ENCODE assay signal across 9 cellular contexts in genomic region chr17:41665566-41666335, GRCh38. TPM values are rescaled to one million over a fixed set of nuclear protein-coding genes. Genes with fewer than 3 reads are reported as not detected.
A peak's percentile ranks its signal among the peaks of the same experiment; 100 is the strongest.
DNase-seq lines count a peak whose midpoint lies in the region; ATAC-seq and TF ChIP-seq lines count a peak whose summit lies in the region.
"Had no signal": no experiment of that assay in that cellular context is flagged by ENCODE, and none has a peak within 500 bp of the region (broad histone marks: within the 10 kb centered on the region; RNA-seq: fewer than 3 reads in every experiment).

No MANE protein-coding gene starts in this region.

- H2AK9ac ChIP-seq in IMR-90 (replicated peaks; ENCODE audit: low read depth, low read length, poor library complexity) = peak overlapping the region; percentile 88

- no peaks in the 10 kb centered on the region for H3K9me3 Mint-ChIP-seq in Calu3 (ENCODE audit: low read depth, unreplicated experiment)

- peak overlapping the region; percentile 97 for H3K4ac ChIP-seq in IMR-90 (ENCODE audit: low read depth, low read length)

- TF ChIP-seq POLR2A in IMR-90 (IDR thresholded peaks at IDR 0.05; ENCODE audit: low read depth, low read length) (no peak), erythroblast (IDR thresholded peaks at IDR 0.05; ENCODE audit: low read length) (peak; percentile 62)

- H3K9me3 ChIP-seq in IMR-90 (ENCODE audit: control insufficient read depth, insufficient read depth, low read length) (no peaks in the 10 kb centered on the region), OCI-LY3 (ENCODE audit: insufficient read depth, low read length) (no peaks in the 10 kb centered on the region), mucosa of stomach (ENCODE audit: control insufficient read depth, low read length) (no peaks in the 10 kb centered on the region)

- H3K14ac ChIP-seq in IMR-90 (replicated peaks; ENCODE audit: low read depth, low read length) = peak overlapping the region; percentile 99

- H3K27me3 ChIP-seq in IMR-90 (ENCODE audit: control insufficient read depth, insufficient read depth, low read length) (no peaks in the 10 kb centered on the region), OCI-LY3 (ENCODE audit: low read depth, low read length) (peaks cover 10% of the 10 kb centered on the region; the same call in 1 of the 2 replicates), mucosa of stomach (ENCODE audit: control insufficient read depth, insufficient read depth, low read length) (no peaks in the 10 kb centered on the region)

- H3K4me1 ChIP-seq in IMR-90 (ENCODE audit: control insufficient read depth, insufficient read depth, low read length) = peaks cover 11% of the 10 kb centered on the region
- H3K4me1 ChIP-seq in OCI-LY3 (ENCODE audit: low read length) = peaks cover 49% of the 10 kb centered on the region
- peaks cover 50% of the 10 kb centered on the region for H3K4me1 ChIP-seq in mucosa of stomach (ENCODE audit: control insufficient read depth, insufficient read depth, low read length)

- CTCF ChIA-PET in Calu3 (lab: Charles Lee) = interaction anchor here (0.6 to 8.5 kb wide), 41 partner anchors 10 to 1046 kb away, joined by 3 to 226 read pairs (median 5); partner anchors contain the start of genes EIF1 and KRT17
- CTCF ChIA-PET in IMR-90 (lab: Yijun Ruan, JAX) = interaction anchor here (0.6 to 1.8 kb wide), 7 partner anchors 13 to 1046 kb away, joined by 3 to 12 read pairs (median 5); no protein-coding TSS in a partner anchor

- H3K56ac ChIP-seq in IMR-90 (ENCODE audit: extremely low read depth, insufficient read depth, low read length) = peak overlapping the region; percentile 67

- TF ChIP-seq CTCF in Calu3 (IDR thresholded peaks at IDR 0.05; ENCODE audit: unreplicated experiment) = peak; percentile 94
- TF ChIP-seq CTCF in IMR-90 (conservative IDR thresholded peaks at IDR 0.05; ENCODE audit: low read depth, low read length) = peak; percentile 94
- peak; percentile 82 for TF ChIP-seq CTCF in OCI-LY3 (IDR thresholded peaks at IDR 0.05; ENCODE audit: low read depth, low read length)

- peak overlapping the region; percentile 92 for H4K91ac ChIP-seq in IMR-90 (ENCODE audit: insufficient read depth, low read depth, low read length)

- H3K36me3 ChIP-seq in IMR-90 (ENCODE audit: control insufficient read depth, insufficient read depth, low read length) (no peaks in the 10 kb centered on the region), OCI-LY3 (replicated peaks; ENCODE audit: low read depth, low read length) (no peaks in the 10 kb centered on the region), mucosa of stomach (ENCODE audit: control insufficient read depth, insufficient read depth, low read length) (no peaks in the 10 kb centered on the region)

- H3K4me2 ChIP-seq in IMR-90 (ENCODE audit: low read depth, low read length) (peak overlapping the region; percentile 85), OCI-LY3 (ENCODE audit: low read length) (peak overlapping the region; percentile 84)

- no peaks in the 10 kb centered on the region for H4K20me1 ChIP-seq in IMR-90 (ENCODE audit: insufficient read depth, low read length)
- no peaks in the 10 kb centered on the region for H4K20me1 ChIP-seq in OCI-LY3 (ENCODE audit: insufficient read depth, low read length)

- peaks cover 65% of the 10 kb centered on the region for H3K4me1 Mint-ChIP-seq in Calu3 (ENCODE audit: low read depth, unreplicated experiment)

- H2AFZ ChIP-seq in IMR-90 (replicated peaks; ENCODE audit: low read length, poor library complexity) (peak overlapping the region; percentile 100), OCI-LY3 (ENCODE audit: low read depth, low read length) (peak overlapping the region; percentile 91)

- peaks cover 0 to 4% of the 10 kb centered on the region in 2 experiments; a peak in 1 of 4 replicates for H3K79me1 ChIP-seq in IMR-90 (ENCODE audit: low read depth in 1 of 2, low read length in 2 of 2)

- H4K5ac ChIP-seq in IMR-90 (ENCODE audit: low read depth, low read length) = peak overlapping the region; percentile 88

- POLR2A ChIA-PET in IMR-90 (lab: Charles Lee; ENCODE audit: unreplicated experiment) = no interaction called here

- peak overlapping the region; percentile 84 for H3K9ac ChIP-seq in IMR-90 (ENCODE audit: low read depth, low read length)
- H3K9ac ChIP-seq in OCI-LY3 (ENCODE audit: low read length) = peak overlapping the region; percentile 84
- peak overlapping the region; percentile 75 for H3K9ac ChIP-seq in mucosa of stomach (ENCODE audit: low read length)

- ATAC-seq in GM21526 (IDR thresholded peaks at IDR 0.05; ENCODE audit: low FRiP score, unreplicated experiment) = peak; percentile 63
- ATAC-seq in IMR-90 (ENCODE audit: low read depth) = peak; percentile 90

- H3K18ac ChIP-seq in IMR-90 (ENCODE audit: low read depth, low read length) = peak overlapping the region; percentile 89

- in situ Hi-C loops in IMR-90 (cut with MboI; ENCODE audit: low sequenced_read_pairs) = loop anchor here (10.0 to 25.0 kb wide), 2 partner anchors 1041 to 1303 kb away; partner anchors contain the start of gene GJD3

- peak overlapping the region; percentile 76 for H2AK5ac ChIP-seq in IMR-90 (ENCODE audit: low read depth, low read length)

- H4K8ac ChIP-seq in IMR-90 (ENCODE audit: low read depth in 2 of 2, low read length in 2 of 2) = peak overlapping the region; percentile 90 to 100

- BruUV-seq in Calu3 (replicated peaks; lab: Mats Ljungman, UMichigan) (no TSS peak), IMR-90 (replicated peaks; lab: Mats Ljungman, UMichigan) (no TSS peak)

- peak overlapping the region; percentile 89 for H2BK20ac ChIP-seq in IMR-90 (ENCODE audit: low read depth, low read length)

- H3K4me3 Mint-ChIP-seq in Calu3 (ENCODE audit: low read depth, unreplicated experiment) = peak overlapping the region; percentile 77

- peak overlapping the region; percentile 97 for H3K23ac ChIP-seq in IMR-90 (ENCODE audit: low read depth, low read length)

- H3K27ac Mint-ChIP-seq in Calu3 (ENCODE audit: unreplicated experiment) = peak overlapping the region; percentile 95

- no peaks in the 10 kb centered on the region for H3K79me2 ChIP-seq in OCI-LY3 (ENCODE audit: low read length)

- TF ChIP-seq RAD21 in IMR-90 (IDR thresholded peaks at IDR 0.05; ENCODE audit: low read length) = peak; percentile 29; the same call in 1 of the 2 replicates

- dilution Hi-C loops in IMR-90 (cut with HindIII; ENCODE audit: low sequenced_read_pairs, unreplicated experiment) = no loop called here

- peak overlapping the region; percentile 91 for H2BK120ac ChIP-seq in IMR-90 (ENCODE audit: low read depth, low read length)

- H3K36me3 Mint-ChIP-seq in Calu3 (ENCODE audit: insufficient read depth, unreplicated experiment) = peaks cover 29% of the 10 kb centered on the region

- DNase-seq in Calu3 = peak; percentile 99
- peak; percentile 74 for DNase-seq in IMR-90
- DNase-seq in activated T-cell treated with anti-CD3 and anti-CD28 coated beads for 4 hours = peak; percentile 82
- peak; percentile 91 to 94 for DNase-seq in erythroblast (lab: John Stamatoyannopoulos, UW)
- DNase-seq in stimulated activated CD8-positive, alpha-beta memory T cell treated with anti-CD3 and anti-CD28 coated beads, Interleukin-4, amount 100 ng/mL, for 48 hours = peak; percentile 94

- H3K4me3 ChIP-seq in IMR-90 (ENCODE audit: insufficient read depth, low read depth, low read length) = peak overlapping the region; percentile 40
- H3K4me3 ChIP-seq in OCI-LY3 (ENCODE audit: low read length) = peak overlapping the region; percentile 98
- peak overlapping the region; percentile 39 for H3K4me3 ChIP-seq in mucosa of stomach (ENCODE audit: low read length)

- H3K27ac ChIP-seq in IMR-90 (ENCODE audit: insufficient read depth, low read length) (peak overlapping the region; percentile 55), OCI-LY3 (ENCODE audit: low read length) (peak overlapping the region; percentile 99)

- intact Hi-C loops in Calu3 (cut with micrococcal nuclease; ENCODE audit: unreplicated experiment) = loop anchor here (1.0 to 10.0 kb wide), 5 partner anchors 251 to 862 kb away; no protein-coding TSS in a partner anchor
- intact Hi-C loops in IMR-90 (cut with micrococcal nuclease) = loop anchor here (1.0 to 2.0 kb wide), 3 partner anchors 756 to 1307 kb away; no protein-coding TSS in a partner anchor

- 12% methylated on average over 14 of the region's 40 CpGs; no CpG with 5 or more reads in 1 of the 2 experiments for WGBS in IMR-90 (ENCODE audit: extremely low coverage in 2 of 2, insufficient read length in 1 of 2), 2 experiments

- H2BK5ac ChIP-seq in IMR-90 (ENCODE audit: low read depth, low read length, poor library complexity, severe bottlenecking) = peak overlapping the region; percentile 64

- H2BK15ac ChIP-seq in IMR-90 (ENCODE audit: low read depth, low read length) = peak overlapping the region; percentile 86; the same call in 2 of the 3 replicates

- H3K27me3 Mint-ChIP-seq in Calu3 (ENCODE audit: unreplicated experiment) = no peaks in the 10 kb centered on the region

- H3K9me1 ChIP-seq in IMR-90 (ENCODE audit: insufficient read depth, low read length) = 0 out of 2 replicates have a peak, but pooled peaks cover 7% of the 10 kb centered on the region

TF ChIP-seq in IMR-90, 13 proteins besides CTCF, POLR2A, EP300 and RAD21 (continues in another document):
- TF ChIP-seq SMC3 (IDR thresholded peaks at IDR 0.05; ENCODE audit: low read depth, low read length) = peak; percentile 28; the same call in 1 of the 2 replicates
- no peak for TF ChIP-seq USF2 (IDR thresholded peaks at IDR 0.05; ENCODE audit: low read depth, low read length)

RNA-seq across cellular contexts. Expression of gene EIF1, which starts 22.9 kb away (rescaled TPM):
- total RNA-seq in Calu3 (2022) (807 and 937 TPM in 2 replicates), IMR-90 (2012; rRNA removed) (89.4 and 102 TPM in 2 replicates)
- 381 and 388 TPM in 2 replicates for polyA plus RNA-seq in IMR-90 (2012; rRNA removed)
- 195 and 266 TPM in 2 replicates for polyA plus RNA-seq in IMR-90 (2012; cell fraction: cytosol; rRNA removed)
- polyA plus RNA-seq in IMR-90 (2012; cell fraction: nucleus; rRNA removed; ENCODE audit: low replicate concordance) = 262 and 802 TPM in 2 replicates

RNA-seq across cellular contexts. Expression of gene KRT17, which starts 41.4 kb away (rescaled TPM):
- total RNA-seq in Calu3 (2022) (472 and 593 TPM in 2 replicates), IMR-90 (2012; rRNA removed) (2.5 TPM in 2 replicates)
- polyA plus RNA-seq in IMR-90 (2012; rRNA removed) = 4.6 and 5.3 TPM in 2 replicates
- 5.6 and 6.7 TPM in 2 replicates for polyA plus RNA-seq in IMR-90 (2012; cell fraction: cytosol; rRNA removed)
- polyA plus RNA-seq in IMR-90 (2012; cell fraction: nucleus; rRNA removed; ENCODE audit: low replicate concordance) = 1.6 and 2.2 TPM in 2 replicates
- total RNA-seq: subcutaneous adipose tissue had no signal

RNA-seq across cellular contexts. Expression of gene GAST, which starts 46.4 kb away (rescaled TPM):
- total RNA-seq in Calu3 (2022) (not detected in 2 replicates), IMR-90 (2012; rRNA removed) (not detected in 2 replicates)
- not detected in 2 replicates for polyA plus RNA-seq in IMR-90 (2012; rRNA removed)
- not detected in 2 replicates for polyA plus RNA-seq in IMR-90 (2012; cell fraction: cytosol; rRNA removed)
- polyA plus RNA-seq in IMR-90 (2012; cell fraction: nucleus; rRNA removed; ENCODE audit: low replicate concordance) = not detected in 2 replicates
- total RNA-seq: subcutaneous adipose tissue had no signal

RNA-seq across cellular contexts. Expression of gene KRT16, which starts 53.2 kb away (rescaled TPM):
- 3.8 and 4.2 TPM in 2 replicates for total RNA-seq in Calu3 (2022)
- total RNA-seq in IMR-90 (2012; rRNA removed) = not detected in 2 replicates
- not detected in 2 replicates for polyA plus RNA-seq in IMR-90 (2012; rRNA removed)
- polyA plus RNA-seq in IMR-90 (2012; cell fraction: cytosol; rRNA removed) = not detected in 2 replicates
- 0.09 TPM in 1 of 2 replicates, not detected in the other for polyA plus RNA-seq in IMR-90 (2012; cell fraction: nucleus; rRNA removed; ENCODE audit: low replicate concordance)

Comparison
In these comparisons a context has a peak if more than half of its experiments do, and no peak if none do; other contexts are left out.
1. Peak in every context shown above with its lines: DNase-seq, ATAC-seq, H3K4me3 ChIP-seq and H3K27ac ChIP-seq.
2. H3K4me3 ChIP-seq: peak in every context shown above with its lines; median percentile 98 in OCI-LY3; 40 in IMR-90; 39 in mucosa of stomach.
3. RNA of gene KRT17, which starts 41.4 kb away (total RNA-seq): 472 to 593 TPM in Calu3; 2.5 TPM in IMR-90; every median in the first group is over 100 times any median in the second.